1 cellular context compared by ENCODE assay signal in the genomic region with DNA sequence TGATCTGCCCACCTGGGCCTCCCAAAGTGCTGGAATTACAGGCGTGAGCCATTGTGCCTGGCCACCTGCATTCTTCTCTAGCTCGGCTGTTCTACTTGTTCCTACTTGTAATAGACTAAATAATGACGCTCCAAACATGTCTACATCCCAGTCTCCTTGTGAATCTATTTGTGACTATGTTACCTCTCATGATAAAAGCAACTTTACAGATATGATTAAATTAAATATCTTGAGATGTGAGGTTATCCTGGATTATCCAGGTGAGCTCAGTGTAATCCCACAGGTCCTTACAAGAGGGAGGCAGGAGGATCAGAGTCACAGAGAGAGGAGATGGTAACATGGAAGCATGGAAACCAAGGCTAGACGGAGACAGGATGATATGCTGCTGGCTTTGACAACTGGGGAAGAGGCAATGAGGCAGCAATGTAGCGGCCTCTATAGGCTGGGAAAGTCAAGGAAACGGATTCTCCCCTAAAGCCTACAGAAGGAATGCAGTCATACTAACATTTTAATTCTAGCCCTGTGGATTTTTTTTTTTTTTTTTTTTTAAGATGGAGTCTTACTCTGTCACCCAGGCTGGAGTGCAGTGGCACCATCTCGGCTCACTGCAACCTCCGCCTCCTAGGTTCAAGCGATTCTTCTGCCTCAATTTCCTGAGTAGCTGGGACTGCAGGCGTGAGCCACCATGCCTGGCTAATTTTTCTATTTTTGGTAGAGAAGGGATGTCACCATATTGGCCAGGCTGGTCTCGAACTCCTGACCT.
TF ChIP-seq lines count a peak whose summit lies in the region.

No MANE protein-coding gene starts in this region.

TF ChIP-seq in SK-N-SH treated with all-trans-retinoic acid at 6 μM for 48 hours, 23 proteins besides CTCF, POLR2A, EP300 and RAD21 (continued from another document):
- TF ChIP-seq, protein P1, sequence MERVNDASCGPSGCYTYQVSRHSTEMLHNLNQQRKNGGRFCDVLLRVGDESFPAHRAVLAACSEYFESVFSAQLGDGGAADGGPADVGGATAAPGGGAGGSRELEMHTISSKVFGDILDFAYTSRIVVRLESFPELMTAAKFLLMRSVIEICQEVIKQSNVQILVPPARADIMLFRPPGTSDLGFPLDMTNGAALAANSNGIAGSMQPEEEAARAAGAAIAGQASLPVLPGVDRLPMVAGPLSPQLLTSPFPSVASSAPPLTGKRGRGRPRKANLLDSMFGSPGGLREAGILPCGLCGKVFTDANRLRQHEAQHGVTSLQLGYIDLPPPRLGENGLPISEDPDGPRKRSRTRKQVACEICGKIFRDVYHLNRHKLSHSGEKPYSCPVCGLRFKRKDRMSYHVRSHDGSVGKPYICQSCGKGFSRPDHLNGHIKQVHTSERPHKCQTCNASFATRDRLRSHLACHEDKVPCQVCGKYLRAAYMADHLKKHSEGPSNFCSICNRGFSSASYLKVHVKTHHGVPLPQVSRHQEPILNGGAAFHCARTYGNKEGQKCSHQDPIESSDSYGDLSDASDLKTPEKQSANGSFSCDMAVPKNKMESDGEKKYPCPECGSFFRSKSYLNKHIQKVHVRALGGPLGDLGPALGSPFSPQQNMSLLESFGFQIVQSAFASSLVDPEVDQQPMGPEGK (CRISPR knock-in tag; IDR thresholded peaks at IDR 0.05; ENCODE audit: borderline replicate concordance) = no peak
- TF ChIP-seq ZNF565 (CRISPR knock-in tag; conservative IDR thresholded peaks at IDR 0.05; ENCODE audit: low read depth) = no peak
